8 cellular contexts compared by ENCODE assay signal in the genomic region with DNA sequence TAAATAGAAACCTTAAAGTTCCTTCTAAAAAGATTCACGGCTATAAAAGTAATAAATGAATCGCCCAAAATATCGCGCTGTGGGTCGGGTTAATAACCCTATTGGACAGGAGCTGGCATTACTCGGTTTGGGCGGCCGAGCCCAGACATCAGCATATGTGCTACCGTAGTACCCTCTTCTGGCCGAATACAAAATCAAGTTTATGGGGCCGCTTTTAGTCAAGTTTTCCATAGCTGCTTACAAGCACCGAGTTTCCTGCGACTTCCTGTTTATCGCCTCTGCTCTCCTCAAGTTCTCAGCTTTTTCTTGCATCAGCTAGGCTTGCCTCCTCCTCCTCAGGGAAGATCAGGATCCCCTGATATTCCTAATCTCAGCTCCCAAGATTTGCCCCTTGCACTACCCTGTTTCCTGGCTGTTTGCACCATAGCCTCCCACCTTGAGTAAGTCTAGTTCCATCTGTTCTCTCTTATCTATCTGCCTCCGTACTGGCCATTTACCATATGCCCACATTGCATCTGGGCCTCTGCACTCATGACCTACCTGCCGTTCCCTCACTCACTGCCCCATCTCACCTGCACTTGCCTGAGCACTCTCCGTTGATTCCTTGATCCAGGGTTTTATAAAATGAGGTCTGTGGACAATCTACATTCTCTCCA. TPM values are rescaled to one million over a fixed set of nuclear protein-coding genes. Genes with fewer than 3 reads are reported as not detected.
DNase-seq lines count a peak whose midpoint lies in the region; ATAC-seq, FAIRE-seq and TF ChIP-seq lines count a peak whose summit lies in the region.

No MANE protein-coding gene starts in this region.

- peak overlapping the region; percentile 61 for H3K4me2 ChIP-seq in osteoblast (ENCODE audit: insufficient read depth, low read length)

- peak overlapping the region; percentile 50 to 81 for H3K27ac Mint-ChIP-seq in activated naive CD4-positive, alpha-beta T cell treated with anti-CD3 and anti-CD28 coated beads, Interleukin-2, amount 50 U/mL, for 72 hours

- no peaks in the 10 kb centered on the region for H3K9me3 ChIP-seq in osteoblast (ENCODE audit: low read depth, low read length)

- H2AFZ ChIP-seq in osteoblast (ENCODE audit: low read length) = no peak overlapping the region

- H3K36me3 Mint-ChIP-seq in activated naive CD4-positive, alpha-beta T cell treated with anti-CD3 and anti-CD28 coated beads, Interleukin-2, amount 50 U/mL, for 72 hours = no peaks in the 10 kb centered on the region

- no peaks in the 10 kb centered on the region for H3K79me2 ChIP-seq in osteoblast (ENCODE audit: insufficient read depth, low read length)

- ATAC-seq in GM19328 (IDR thresholded peaks at IDR 0.05; ENCODE audit: unreplicated experiment) (peak; percentile 80), HG03159 (IDR thresholded peaks at IDR 0.05; ENCODE audit: unreplicated experiment) (peak; percentile 82)
- peak; percentile 81 to 84 for ATAC-seq in activated naive CD4-positive, alpha-beta T cell treated with anti-CD3 and anti-CD28 coated beads, Interleukin-2, amount 50 U/mL, for 72 hours

- no peak overlapping the region for H3K4me3 ChIP-seq in osteoblast (ENCODE audit: insufficient read depth, low read length)

- H3K4me1 ChIP-seq in osteoblast (ENCODE audit: insufficient read depth, low read length) = no peaks in the 10 kb centered on the region

- no peaks in the 10 kb centered on the region for H4K20me1 ChIP-seq in osteoblast (ENCODE audit: insufficient read depth, low read length)

- no peak overlapping the region for H3K27ac ChIP-seq in osteoblast (ENCODE audit: low read depth, low read length)

- H3K27me3 ChIP-seq in osteoblast (ENCODE audit: insufficient read depth, low read length) = no peaks in the 10 kb centered on the region

- DNase-seq in COLO668 (lab: John Stamatoyannopoulos, UW; ENCODE audit: unreplicated experiment) (peak; percentile 4), RPMI7951 (ENCODE audit: low read depth) (peak; percentile 78), osteoblast (ENCODE audit: insufficient read length, low spot score, missing footprints) (peak; percentile 80), GM03348 (ENCODE audit: low spot score) (no peak), RCC 7860 (ENCODE audit: low spot score) (no peak)
- DNase-seq in activated naive CD4-positive, alpha-beta T cell treated with anti-CD3 and anti-CD28 coated beads, Interleukin-2, amount 50 U/mL, for 72 hours (ENCODE audit: low spot score in 2 of 2) = peak in 1 of 2 donors; percentile 51

- FAIRE-seq in RCC 7860 (lab: Jason Lieb, UNC) = no peak

- no peaks in the 10 kb centered on the region for H3K9me3 Mint-ChIP-seq in activated naive CD4-positive, alpha-beta T cell treated with anti-CD3 and anti-CD28 coated beads, Interleukin-2, amount 50 U/mL, for 72 hours

- TF ChIP-seq CTCF in osteoblast (IDR thresholded peaks at IDR 0.05; ENCODE audit: extremely low read depth, low read depth, low read length) = peak; percentile 27

- H3K36me3 ChIP-seq in osteoblast (ENCODE audit: insufficient read depth, low read length) = peaks cover 4% of the 10 kb centered on the region

RNA-seq across cellular contexts. Expression of a gene that starts 56.1 kb away (rescaled TPM):
- 89.0 and 130 TPM in 2 replicates for total RNA-seq in RPMI7951 (2014; rRNA removed; shearing (Covaris generic))
- total RNA-seq in activated naive CD4-positive, alpha-beta T cell treated with anti-CD3 and anti-CD28 coated beads, Interleukin-2, amount 50 U/mL, for 72 hours = 10 to 100 TPM; 28.1 to 29.1 TPM
- 239 and 245 TPM in 2 replicates for total RNA-seq in osteoblast

Comparison
In these comparisons a context has a peak if more than half of its experiments do, and no peak if none do; other contexts are left out.
1. DNase-seq: peak in COLO668 (single experiment), RPMI7951 (single experiment) and osteoblast (single experiment); none in GM03348 (single experiment) and RCC 7860 (single experiment).
2. Peak in every context shown above with its lines, with median percentiles within 50 percentile points of each other: ATAC-seq.